24 cellular contexts compared by ENCODE assay signal in the genomic region with DNA sequence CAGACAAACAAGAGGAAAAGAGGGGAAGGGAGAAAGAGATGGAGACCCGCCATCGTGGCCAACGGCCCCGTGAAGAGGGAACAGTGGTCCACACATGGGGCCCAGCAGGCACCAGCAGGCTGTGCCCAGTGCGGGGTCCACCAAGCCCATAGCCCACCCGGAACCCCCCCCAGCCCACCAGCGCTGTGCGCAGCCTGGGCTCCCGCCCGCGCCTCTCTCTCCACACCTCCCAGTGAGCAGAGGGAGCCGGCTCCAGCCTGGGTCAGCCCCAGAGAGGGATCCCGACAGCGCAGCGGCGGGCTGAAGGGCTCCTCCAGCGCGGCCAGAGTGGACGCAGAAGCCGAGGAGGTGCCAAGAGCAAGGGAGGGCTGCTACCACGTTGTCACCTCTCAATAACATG.
"Had no signal": no experiment of that assay in that cellular context is flagged by ENCODE, and none has a peak within 500 bp of the region (broad histone marks: within the 10 kb centered on the region; RNA-seq: fewer than 3 reads in every experiment).

No MANE protein-coding gene starts in this region.

- H3K4me3 Mint-ChIP-seq: mesothelial cell of epicardium; naive B cell; natural killer cell; nephron progenitor cell; neural progenitor cell; stimulated activated effector memory CD8-positive, alpha-beta T cell treated with anti-CD3 and anti-CD28 coated beads, Interleukin-12 subunit alpha, Interleukin-12 subunit beta, amount 100 ng/mL, for 72 hours had no signal

- H3K4me2 ChIP-seq: neural progenitor cell had no signal

- H3K27ac ChIP-seq: left lung, neural progenitor cell, ovary, right atrium auricular region, sigmoid colon, spleen, suprapubic skin, thoracic aorta, tibial artery, vagina had no signal

- H3K27ac Mint-ChIP-seq: mesothelial cell of epicardium; naive B cell; natural killer cell; nephron progenitor cell; progenitor cell of endocrine pancreas; stimulated activated effector memory CD8-positive, alpha-beta T cell treated with anti-CD3 and anti-CD28 coated beads, Interleukin-12 subunit alpha, Interleukin-12 subunit beta, amount 100 ng/mL, for 72 hours had no signal

- H3K36me3 Mint-ChIP-seq: naive B cell; natural killer cell; stimulated activated effector memory CD8-positive, alpha-beta T cell treated with anti-CD3 and anti-CD28 coated beads, Interleukin-12 subunit alpha, Interleukin-12 subunit beta, amount 100 ng/mL, for 72 hours had no signal

- H3K27me3 ChIP-seq: left lung, neural progenitor cell, ovary, right atrium auricular region, sigmoid colon, spleen, suprapubic skin, tibial artery, vagina had no signal

- H3K36me3 ChIP-seq: left lung, neural progenitor cell, ovary, right atrium auricular region, sigmoid colon, spleen, suprapubic skin, thoracic aorta, tibial artery, vagina had no signal

- ATAC-seq: left colon; left lung; natural killer cell; stimulated activated effector memory CD8-positive, alpha-beta T cell treated with anti-CD3 and anti-CD28 coated beads, Interleukin-12 subunit alpha, Interleukin-12 subunit beta, amount 100 ng/mL, for 72 hours had no signal

- H3K4me1 ChIP-seq: left lung, neural progenitor cell, right atrium auricular region, sigmoid colon, spleen, suprapubic skin, vagina had no signal

- H3K9ac ChIP-seq: neural progenitor cell had no signal

- H3K4me3 ChIP-seq: left lung, neural progenitor cell, ovary, right atrium auricular region, sigmoid colon, spleen, suprapubic skin, thoracic aorta, tibial artery, vagina had no signal

- DNase-seq: head of caudate nucleus; hippocampal formation; left colon; mesendoderm; naive B cell; natural killer cell; nephron progenitor cell; ovary; sigmoid colon; small intestine; spleen; stimulated activated CD4-positive, alpha-beta T cell treated with anti-CD3 and anti-CD28 coated beads, Interleukin-4, amount 100 ng/mL, for 24 hours; stimulated activated naive CD4-positive, alpha-beta T cell treated with Interleukin-2 at 50 U/mL for 16 hours; tibial artery; trophoblast cell had no signal

- H3K9me3 ChIP-seq: ovary, right atrium auricular region, sigmoid colon, suprapubic skin, thoracic aorta, tibial artery, vagina had no signal

- H3K27me3 Mint-ChIP-seq: naive B cell, progenitor cell of endocrine pancreas had no signal

- H3K4me1 Mint-ChIP-seq: mesothelial cell of epicardium; naive B cell; natural killer cell; nephron progenitor cell; stimulated activated effector memory CD8-positive, alpha-beta T cell treated with anti-CD3 and anti-CD28 coated beads, Interleukin-12 subunit alpha, Interleukin-12 subunit beta, amount 100 ng/mL, for 72 hours had no signal
